In genomic region chr1:214582289-214582891, GRCh38 we compare ENCODE assay signal across 22 cellular contexts. TPM values are rescaled to one million over a fixed set of nuclear protein-coding genes. Genes with fewer than 3 reads are reported as not detected.
A peak's percentile ranks its signal among the peaks of the same experiment; 100 is the strongest.
DNase-seq lines count a peak whose midpoint lies in the region; ATAC-seq and TF ChIP-seq lines count a peak whose summit lies in the region.
"Had no signal": no experiment of that assay in that cellular context is flagged by ENCODE, and none has a peak within 500 bp of the region (broad histone marks: within the 10 kb centered on the region; RNA-seq: fewer than 3 reads in every experiment).

No MANE protein-coding gene starts in this region.

- H3K27me3 Mint-ChIP-seq in chondrocyte (ENCODE audit: low read depth) (no peaks in the 10 kb centered on the region), osteocyte (ENCODE audit: unreplicated experiment) (no peaks in the 10 kb centered on the region)

- peak; percentile 30; the same call in 2 of the 3 replicates for ATAC-seq in RWPE2 (ENCODE audit: low read depth)
- ATAC-seq in stimulated activated naive CD8-positive, alpha-beta T cell treated with anti-CD3 and anti-CD28 coated beads, Interleukin-15, Interleukin-2, amounts not matched to agents 100 U/mL and 50 U/mL, for 24 hours = no peak
- ATAC-seq: activated CD4-positive, CD25-positive, alpha-beta regulatory T cell treated with anti-CD3 and anti-CD28 coated beads, Interleukin-2, amount 50 U/mL, for 24 hours; activated CD8-positive, alpha-beta T cell treated with anti-CD3 and anti-CD28 coated beads for 36 hours; natural killer cell treated with Interleukin-12 subunit alpha and Interleukin-12 subunit beta and Interleukin-15 and Interleukin-18, amount 100 ng/mL, for 72 hours; sciatic nerve had no signal

- no peaks in the 10 kb centered on the region for H3K36me3 ChIP-seq in H7 (replicated peaks; ENCODE audit: control insufficient read depth, insufficient read depth, low read length)
- H3K36me3 ChIP-seq in RWPE2 (ENCODE audit: low read depth) = no peaks in the 10 kb centered on the region
- H3K36me3 ChIP-seq: Peyer's patch, thoracic aorta had no signal

- no peak overlapping the region for H3K4me3 Mint-ChIP-seq in chondrocyte (ENCODE audit: unreplicated experiment)
- H3K4me3 Mint-ChIP-seq in osteocyte (ENCODE audit: unreplicated experiment) = no peak overlapping the region
- H3K4me3 Mint-ChIP-seq: activated CD8-positive, alpha-beta T cell treated with anti-CD3 and anti-CD28 coated beads for 36 hours; natural killer cell treated with Interleukin-12 subunit alpha and Interleukin-12 subunit beta and Interleukin-15 and Interleukin-18, amount 100 ng/mL, for 72 hours had no signal

- peak overlapping the region; percentile 74 for H3K27ac ChIP-seq in RWPE2 (ENCODE audit: poor library complexity, severe bottlenecking)
- H3K27ac ChIP-seq: C4-2B, Peyer's patch, thoracic aorta had no signal

- H3K27me3 ChIP-seq in H7 (ENCODE audit: control insufficient read depth, insufficient read depth, low read length) (no peaks in the 10 kb centered on the region), RWPE2 (ENCODE audit: insufficient read depth, poor library complexity, severe bottlenecking) (no peaks in the 10 kb centered on the region)
- H3K27me3 ChIP-seq: Peyer's patch had no signal

- H3K27ac Mint-ChIP-seq in chondrocyte (ENCODE audit: unreplicated experiment) (peak overlapping the region; percentile 59), osteocyte (ENCODE audit: unreplicated experiment) (peak overlapping the region; percentile 23)
- H3K27ac Mint-ChIP-seq: activated CD8-positive, alpha-beta T cell treated with anti-CD3 and anti-CD28 coated beads for 36 hours; natural killer cell treated with Interleukin-12 subunit alpha and Interleukin-12 subunit beta and Interleukin-15 and Interleukin-18, amount 100 ng/mL, for 72 hours had no signal

- H3K9me3 Mint-ChIP-seq in chondrocyte (ENCODE audit: low read depth) (no peaks in the 10 kb centered on the region), osteocyte (ENCODE audit: unreplicated experiment) (no peaks in the 10 kb centered on the region)
- H3K9me3 Mint-ChIP-seq: activated CD8-positive, alpha-beta T cell treated with anti-CD3 and anti-CD28 coated beads for 36 hours; natural killer cell treated with Interleukin-12 subunit alpha and Interleukin-12 subunit beta and Interleukin-15 and Interleukin-18, amount 100 ng/mL, for 72 hours had no signal

- no peaks in the 10 kb centered on the region for H3K9me3 ChIP-seq in RWPE2 (ENCODE audit: severe bottlenecking)
- H3K9me3 ChIP-seq: Peyer's patch, thoracic aorta had no signal

- H3K4me1 ChIP-seq in RWPE2 (ENCODE audit: insufficient read depth, poor library complexity, severe bottlenecking) = peaks cover 45% of the 10 kb centered on the region
- H3K4me1 ChIP-seq: Peyer's patch had no signal

- TF ChIP-seq CTCF in RWPE2 (IDR thresholded peaks at IDR 0.05; ENCODE audit: poor library complexity, severe bottlenecking) (no peak), chondrocyte (IDR thresholded peaks at IDR 0.05) (no peak), osteocyte (IDR thresholded peaks at IDR 0.05) (no peak)

- H3K4me1 Mint-ChIP-seq in chondrocyte (ENCODE audit: low read depth) = peaks cover 48% of the 10 kb centered on the region
- H3K4me1 Mint-ChIP-seq in osteocyte (ENCODE audit: unreplicated experiment) = peaks cover 38% of the 10 kb centered on the region

- peak; percentile 5 for DNase-seq in H7
- DNase-seq in RWPE2 (ENCODE audit: low spot score) = no peak
- DNase-seq in chondrocyte (ENCODE audit: low spot score) = no peak
- DNase-seq in osteocyte (ENCODE audit: extremely low spot score, unreplicated experiment) = no peak
- DNase-seq in stimulated activated naive CD8-positive, alpha-beta T cell treated with anti-CD3 and anti-CD28 coated beads, Interleukin-15, Interleukin-2, amounts not matched to agents 100 U/mL and 50 U/mL, for 24 hours = no peak
- no peak for DNase-seq in anterior cingulate cortex (lab: John Stamatoyannopoulos, UW)
- DNase-seq in SKM-1 treated with dmso at 0.1 percent for 144 hours (lab: John Stamatoyannopoulos, UW; ENCODE audit: unreplicated experiment) = no peak
- no peak for DNase-seq in EL
- DNase-seq: activated gamma-delta T cell, activated T-cell treated with anti-CD3 and anti-CD28 coated beads for 4 hours, cortex of kidney, head of caudate nucleus, Kasumi-1, NCI-H1105 treated with DMSO at 0.1 percent for 48 hours, NCI-H2081 treated with DMSO at 0.1 percent for 48 hours, Peyer's patch had no signal

- H3K36me3 Mint-ChIP-seq in chondrocyte (ENCODE audit: low read depth) (no peaks in the 10 kb centered on the region), osteocyte (ENCODE audit: unreplicated experiment) (no peaks in the 10 kb centered on the region)
- H3K36me3 Mint-ChIP-seq: natural killer cell treated with Interleukin-12 subunit alpha and Interleukin-12 subunit beta and Interleukin-15 and Interleukin-18, amount 100 ng/mL, for 72 hours had no signal

- no peak overlapping the region for H3K4me3 ChIP-seq in H7 (ENCODE audit: insufficient read depth, low read depth, low read length)
- no peak overlapping the region for H3K4me3 ChIP-seq in RWPE2 (ENCODE audit: severe bottlenecking)
- H3K4me3 ChIP-seq: Peyer's patch, thoracic aorta had no signal

RNA-seq across cellular contexts. Expression of gene CENPF, which starts 20.6 kb away (rescaled TPM):
- total RNA-seq in H7 (2014; rRNA removed; shearing (Covaris generic)) = 76.7 and 167 TPM in 2 replicates
- total RNA-seq in chondrocyte (9.4 to 22.3 TPM (median 19.8 TPM) in 3 replicates), osteocyte (21.5 and 26.5 TPM in 2 replicates)

RNA-seq across cellular contexts. Expression of gene PTPN14, which starts 31.0 kb away (rescaled TPM):
- total RNA-seq in H7 (2014; rRNA removed; shearing (Covaris generic)) = 15.7 and 21.3 TPM in 2 replicates
- total RNA-seq in chondrocyte (125 to 174 TPM (median 136 TPM) in 3 replicates), osteocyte (140 and 142 TPM in 2 replicates)
